18 cellular contexts compared by ENCODE assay signal in genomic region chr3:120477826-120478225, GRCh38. TPM values are rescaled to one million over a fixed set of nuclear protein-coding genes. Genes with fewer than 3 reads are reported as not detected.
DNase-seq lines count a peak whose midpoint lies in the region; ATAC-seq and TF ChIP-seq lines count a peak whose summit lies in the region.
"Had no signal": no experiment of that assay in that cellular context is flagged by ENCODE, and none has a peak within 500 bp of the region (broad histone marks: within the 10 kb centered on the region; RNA-seq: fewer than 3 reads in every experiment).

No MANE protein-coding gene starts in this region.

- POLR2A ChIA-PET in SK-N-SH (lab: Yijun Ruan, JAX): no interaction called here

- H3K27ac Mint-ChIP-seq in endothelial cell (ENCODE audit: unreplicated experiment): peak overlapping the region; percentile 24
- H3K27ac Mint-ChIP-seq: CD8-positive, alpha-beta memory T cell had no signal

- no peak overlapping the region for H2AFZ ChIP-seq in SK-N-SH (ENCODE audit: low read depth)

- no peaks in the 10 kb centered on the region for H3K36me3 ChIP-seq in SK-N-SH (replicated peaks in 1 of 2; ENCODE audit: control insufficient read depth in 1 of 2, insufficient read depth in 2 of 2, low read length in 1 of 2)
- H3K36me3 ChIP-seq in muscle layer of colon (ENCODE audit: insufficient read depth, low read length): no peaks in the 10 kb centered on the region
- no peaks in the 10 kb centered on the region for H3K36me3 ChIP-seq in transverse colon
- no peaks in the 10 kb centered on the region for H3K36me3 ChIP-seq in left lung
- H3K36me3 ChIP-seq: BLaER1, Peyer's patch had no signal

- no peak overlapping the region for H3K27ac ChIP-seq in SK-N-SH (ENCODE audit: low read depth in 2 of 2, low read length in 1 of 2)
- H3K27ac ChIP-seq in muscle layer of colon (ENCODE audit: low read depth, low read length): peak overlapping the region; percentile 71
- H3K27ac ChIP-seq in transverse colon: peak overlapping the region in 3 of 4 donors; percentile 17 to 58 (median 47)
- H3K27ac ChIP-seq in left lung: no peak overlapping the region
- H3K27ac ChIP-seq: BLaER1 had no signal

- no peak for TF ChIP-seq EP300 in SK-N-SH (IDR thresholded peaks at IDR 0.05; ENCODE audit: borderline replicate concordance in 1 of 2, low read depth in 1 of 2, low read length in 1 of 2)
- peak; percentile 9 for TF ChIP-seq EP300 in transverse colon (IDR thresholded peaks at IDR 0.05; ENCODE audit: low read depth)

- H3K9me3 Mint-ChIP-seq in endothelial cell (ENCODE audit: unreplicated experiment): peaks cover under 1% of the 10 kb centered on the region
- H3K9me3 Mint-ChIP-seq: CD8-positive, alpha-beta memory T cell had no signal

- WGBS in SK-N-SH (ENCODE audit: low lambda C conversion rate): 70% methylated on average over 3 of the region's 3 CpGs
- WGBS in transverse colon (ENCODE audit: low coverage in 1 of 2), 2 donors: 60 to 62% methylated on average over 1 to 3 of the region's 3 CpGs

- intact Hi-C loops in transverse colon (cut with DNase I; ENCODE audit: low total_unique reads): no loop called here
- intact Hi-C loops in left lung (cut with DNase I): no loop called here

- H3K4me1 ChIP-seq in SK-N-SH (ENCODE audit: control insufficient read depth in 1 of 2, insufficient read depth in 2 of 2, low read depth in 1 of 2, low read length in 1 of 2) (peaks cover 0 to 8% of the 10 kb centered on the region in 2 experiments; a peak in 1 of 4 replicates), muscle layer of colon (ENCODE audit: insufficient read depth, low read length) (peaks cover 42% of the 10 kb centered on the region), transverse colon (no peaks in the 10 kb centered on the region), left lung (no peaks in the 10 kb centered on the region)
- H3K4me1 ChIP-seq: BLaER1, Peyer's patch had no signal

- H3K4me1 Mint-ChIP-seq in endothelial cell (ENCODE audit: unreplicated experiment): no peaks in the 10 kb centered on the region
- H3K4me1 Mint-ChIP-seq: CD8-positive, alpha-beta memory T cell had no signal

- no peaks in the 10 kb centered on the region for H3K36me3 Mint-ChIP-seq in endothelial cell (ENCODE audit: low read depth, unreplicated experiment)
- H3K36me3 Mint-ChIP-seq: CD8-positive, alpha-beta memory T cell had no signal

- H3K4me2 ChIP-seq in SK-N-SH: no peak overlapping the region
- H3K4me2 ChIP-seq: BLaER1 had no signal

- no peak for TF ChIP-seq RAD21 in SK-N-SH (IDR thresholded peaks at IDR 0.05; ENCODE audit: low read length)

- CTCF ChIA-PET in SK-N-SH (lab: Yijun Ruan, JAX): interaction anchor here (1.2 kb wide), 1 partner anchor 81 kb away, joined by 3 read pairs; no protein-coding TSS in a partner anchor

- H3K4me3 ChIP-seq in SK-N-SH (ENCODE audit: low read depth in 2 of 2, low read length in 1 of 2) (no peak overlapping the region), muscle layer of colon (ENCODE audit: low read depth in 1 of 2, low read length in 2 of 2) (peak overlapping the region in 1 of 2 donors; percentile 22), transverse colon (no peak overlapping the region), left lung (no peak overlapping the region)
- H3K4me3 ChIP-seq: BLaER1, K562, Peyer's patch had no signal

- ATAC-seq in SK-N-SH treated with all-trans-retinoic acid at 6 μM for 48 hours: peak; percentile 17; the same call in 2 of the 3 replicates
- ATAC-seq in left lung: no peak
- ATAC-seq in HG03442 (IDR thresholded peaks at IDR 0.05; ENCODE audit: unreplicated experiment): no peak
- ATAC-seq: K562 had no signal

- TF ChIP-seq POLR2A in transverse colon (IDR thresholded peaks at IDR 0.05): no peak

- no peak for TF ChIP-seq CTCF in SK-N-SH (IDR thresholded peaks at IDR 0.05)
- TF ChIP-seq CTCF in endothelial cell (IDR thresholded peaks at IDR 0.05; ENCODE audit: unreplicated experiment): no peak
- no peak for TF ChIP-seq CTCF in transverse colon (IDR thresholded peaks at IDR 0.05)
- no peak for TF ChIP-seq CTCF in left lung (IDR thresholded peaks at IDR 0.05)

- peaks cover 4% of the 10 kb centered on the region for H3F3A ChIP-seq in SK-N-SH (replicated peaks; ENCODE audit: insufficient read depth)

- no peaks in the 10 kb centered on the region for H3K27me3 Mint-ChIP-seq in endothelial cell (ENCODE audit: unreplicated experiment)

- H3K79me2 ChIP-seq in SK-N-SH (ENCODE audit: insufficient read depth): no peaks in the 10 kb centered on the region

- H4K20me1 ChIP-seq in SK-N-SH (ENCODE audit: insufficient read depth): no peaks in the 10 kb centered on the region
- H4K20me1 ChIP-seq: BLaER1 had no signal

- no peaks in the 10 kb centered on the region for H3K27me3 ChIP-seq in SK-N-SH (ENCODE audit: insufficient read depth)
- H3K27me3 ChIP-seq in muscle layer of colon (ENCODE audit: control insufficient read depth in 1 of 2, insufficient read depth in 2 of 2, low read length in 2 of 2): no peaks in the 10 kb centered on the region
- H3K27me3 ChIP-seq in transverse colon: no peaks in the 10 kb centered on the region
- no peaks in the 10 kb centered on the region for H3K27me3 ChIP-seq in left lung
- H3K27me3 ChIP-seq: BLaER1, Peyer's patch had no signal

- no peak overlapping the region for H3K4me3 Mint-ChIP-seq in endothelial cell (ENCODE audit: unreplicated experiment)
- H3K4me3 Mint-ChIP-seq: CD8-positive, alpha-beta memory T cell; HFFc6 had no signal

- in situ Hi-C loops in transverse colon (cut with MboI; ENCODE audit: low pct_ligation_motif_present in 1 of 4, low pct_unique_long_range_greater_than_20kb in 1 of 4, low sequenced_read_pairs in 3 of 4): no loop called here

- H3K9me3 ChIP-seq in SK-N-SH (no peaks in the 10 kb centered on the region), muscle layer of colon (ENCODE audit: low read length) (no peaks in the 10 kb centered on the region), transverse colon (no peaks in the 10 kb centered on the region), left lung (no peaks in the 10 kb centered on the region)
- H3K9me3 ChIP-seq: BLaER1, Peyer's patch had no signal

- no peaks in the 10 kb centered on the region for H3K9me2 ChIP-seq in SK-N-SH

- DNase-seq in SK-N-SH (no peak), endothelial cell (ENCODE audit: low spot score) (no peak), transverse colon (no peak), T-helper 1 cell (no peak), left lung (no peak)
- DNase-seq: 8988T; CD8-positive, alpha-beta memory T cell; HFFc6; NCI-H1048; NCI-H146; NCI-H2227 treated with DMSO at 0.1 percent for 48 hours; NCI-H774; Peyer's patch had no signal

- H3K9ac ChIP-seq in SK-N-SH: no peak overlapping the region
- peak overlapping the region; percentile 25 for H3K9ac ChIP-seq in muscle layer of colon (ENCODE audit: low read length)
- H3K9ac ChIP-seq: BLaER1 had no signal

TF ChIP-seq in SK-N-SH treated with all-trans-retinoic acid at 6 μM for 48 hours, 23 proteins besides CTCF, POLR2A, EP300 and RAD21 (continues in another document):
- no peak for TF ChIP-seq ESRRG (CRISPR knock-in tag; IDR thresholded peaks at IDR 0.05)
- no peak for TF ChIP-seq POU6F1 (CRISPR knock-in tag; IDR thresholded peaks at IDR 0.05; ENCODE audit: borderline replicate concordance, low read depth)

TF ChIP-seq in SK-N-SH, 30 proteins besides CTCF, POLR2A, EP300 and RAD21 (continues in another document):
- TF ChIP-seq POLR2AphosphoS5 (IDR thresholded peaks at IDR 0.05; ENCODE audit: low read depth, low read length) (no peak), MXI1 (IDR thresholded peaks at IDR 0.05; ENCODE audit: low read depth, low read length) (no peak), FOXJ3 (CRISPR knock-in tag; IDR thresholded peaks at IDR 0.05) (no peak), GABPA (IDR thresholded peaks at IDR 0.05; ENCODE audit: low read depth) (no peak), MEF2A (IDR thresholded peaks at IDR 0.05; ENCODE audit: borderline replicate concordance, low read depth) (no peak), RCOR1 (IDR thresholded peaks at IDR 0.05; ENCODE audit: low read length) (no peak), TEAD4 (IDR thresholded peaks at IDR 0.05; ENCODE audit: borderline replicate concordance, insufficient read depth) (no peak), FOXM1 (IDR thresholded peaks at IDR 0.05; ENCODE audit: low read depth) (no peak), NRF1 (IDR thresholded peaks at IDR 0.05; ENCODE audit: low read depth, low read length) (no peak), TCF12 (IDR thresholded peaks at IDR 0.05) (no peak), NFIC (IDR thresholded peaks at IDR 0.05; ENCODE audit: borderline replicate concordance) (no peak), EZH2phosphoT487 (IDR thresholded peaks at IDR 0.05; ENCODE audit: borderline replicate concordance, low read depth) (no peak)
- TF ChIP-seq, protein P1, sequence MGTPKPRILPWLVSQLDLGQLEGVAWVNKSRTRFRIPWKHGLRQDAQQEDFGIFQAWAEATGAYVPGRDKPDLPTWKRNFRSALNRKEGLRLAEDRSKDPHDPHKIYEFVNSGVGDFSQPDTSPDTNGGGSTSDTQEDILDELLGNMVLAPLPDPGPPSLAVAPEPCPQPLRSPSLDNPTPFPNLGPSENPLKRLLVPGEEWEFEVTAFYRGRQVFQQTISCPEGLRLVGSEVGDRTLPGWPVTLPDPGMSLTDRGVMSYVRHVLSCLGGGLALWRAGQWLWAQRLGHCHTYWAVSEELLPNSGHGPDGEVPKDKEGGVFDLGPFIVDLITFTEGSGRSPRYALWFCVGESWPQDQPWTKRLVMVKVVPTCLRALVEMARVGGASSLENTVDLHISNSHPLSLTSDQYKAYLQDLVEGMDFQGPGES (IDR thresholded peaks at IDR 0.05; ENCODE audit: low read depth, low read length): no peak
- TF ChIP-seq, protein P2, sequence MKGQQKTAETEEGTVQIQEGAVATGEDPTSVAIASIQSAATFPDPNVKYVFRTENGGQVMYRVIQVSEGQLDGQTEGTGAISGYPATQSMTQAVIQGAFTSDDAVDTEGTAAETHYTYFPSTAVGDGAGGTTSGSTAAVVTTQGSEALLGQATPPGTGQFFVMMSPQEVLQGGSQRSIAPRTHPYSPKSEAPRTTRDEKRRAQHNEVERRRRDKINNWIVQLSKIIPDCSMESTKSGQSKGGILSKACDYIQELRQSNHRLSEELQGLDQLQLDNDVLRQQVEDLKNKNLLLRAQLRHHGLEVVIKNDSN (IDR thresholded peaks at IDR 0.05; ENCODE audit: borderline replicate concordance, low read depth): no peak

RNA-seq across cellular contexts. Expression of gene FSTL1, which starts 27.0 kb away (rescaled TPM):
- polyA plus RNA-seq in SK-N-SH (2012; rRNA removed): 329 and 454 TPM in 2 replicates
- polyA plus RNA-seq in SK-N-SH (2012; cell fraction: cytosol; rRNA removed): 409 and 444 TPM in 2 replicates
- 657 and 858 TPM in 2 replicates for polyA plus RNA-seq in SK-N-SH (2012; cell fraction: nucleus; rRNA removed)
- total RNA-seq in endothelial cell (ENCODE audit: unreplicated experiment): 1,211 TPM
- 100 to 1,000 TPM in 1 of 4 donors, 10 to 100 TPM in 3; 81.2 to 106 (median 91.8) TPM for total RNA-seq in transverse colon
- 100 to 1,000 TPM; 265 to 530 TPM for total RNA-seq in left lung
- polyA plus RNA-seq: CD8-positive, alpha-beta memory T cell had no signal

Comparison
In these comparisons a context has a peak if more than half of its experiments do, and no peak if none do; other contexts are left out.
1. H3K27ac ChIP-seq: peak in muscle layer of colon (single experiment) and transverse colon (3 of 4); none in SK-N-SH (0 of 2) and left lung (0 of 2).